Comparison of ENCODE assay signal across 15 cellular contexts in genomic region chr1:121546830-121547680, GRCh38.
DNase-seq lines count a peak whose midpoint lies in the region; ATAC-seq and TF ChIP-seq lines count a peak whose summit lies in the region.
"Had no signal": no experiment of that assay in that cellular context is flagged by ENCODE, and none has a peak within 500 bp of the region (broad histone marks: within the 10 kb centered on the region; RNA-seq: fewer than 3 reads in every experiment).

No MANE protein-coding gene starts in this region.

- peak; percentile 93 for ATAC-seq in PC-3
- no peak for ATAC-seq in sciatic nerve
- no peak for ATAC-seq in GM21367 (IDR thresholded peaks at IDR 0.05; ENCODE audit: unreplicated experiment)
- ATAC-seq: activated CD4-positive, CD25-positive, alpha-beta regulatory T cell treated with anti-CD3 and anti-CD28 coated beads, Interleukin-2, amount 50 U/mL, for 24 hours had no signal

- CTCF ChIA-PET in PC-3 (lab: Charles Lee) = no interaction called here

- peaks cover 5% of the 10 kb centered on the region for H3F3A ChIP-seq in PC-3 (ENCODE audit: low read length, unreplicated experiment)

- no peaks in the 10 kb centered on the region for H3K79me2 ChIP-seq in ACC112 (ENCODE audit: control insufficient read depth, insufficient read depth, low read length, unreplicated experiment)
- no peaks in the 10 kb centered on the region for H3K79me2 ChIP-seq in PC-3 (ENCODE audit: low read length)

- H3K36me3 ChIP-seq in ACC112 (ENCODE audit: insufficient read depth, low read length) = no peaks in the 10 kb centered on the region
- no peaks in the 10 kb centered on the region for H3K36me3 ChIP-seq in PC-3 (ENCODE audit: low read depth, low read length)
- no peaks in the 10 kb centered on the region for H3K36me3 ChIP-seq in colonic mucosa
- H3K36me3 ChIP-seq: neutrophil, tibial nerve had no signal

- BruUV-seq in PC-3 (replicated peaks; lab: Mats Ljungman, UMichigan) = no TSS peak

- H3K9me3 ChIP-seq in PC-3 (ENCODE audit: low read length) (no peaks in the 10 kb centered on the region), colonic mucosa (no peaks in the 10 kb centered on the region)
- H3K9me3 ChIP-seq: neutrophil, tibial nerve had no signal

- H3K27me3 ChIP-seq in ACC112 (ENCODE audit: insufficient read depth, low read length) (no peaks in the 10 kb centered on the region), PC-3 (ENCODE audit: low read length) (no peaks in the 10 kb centered on the region), colonic mucosa (no peaks in the 10 kb centered on the region)
- H3K27me3 ChIP-seq: neutrophil, tibial nerve had no signal

- H2AFZ ChIP-seq in ACC112 (ENCODE audit: low read length, unreplicated experiment) (no peak overlapping the region), PC-3 (ENCODE audit: low read length) (no peak overlapping the region)

- intact Hi-C loops in PC-3 (cut with micrococcal nuclease) = loop anchor here (1.0 kb wide), 1 partner anchor 40 kb away; no protein-coding TSS in a partner anchor
- intact Hi-C loops in sciatic nerve (cut with DNase I) = no loop called here
- intact Hi-C loops in colonic mucosa (cut with DNase I) = no loop called here

- no peak for TF ChIP-seq CTCF in PC-3 (conservative IDR thresholded peaks at IDR 0.05; ENCODE audit: low read depth, low read length)
- TF ChIP-seq CTCF in fibroblast of the aortic adventitia (IDR thresholded peaks at IDR 0.05; ENCODE audit: insufficient read depth, low read length) = no peak
- TF ChIP-seq CTCF in colonic mucosa (IDR thresholded peaks at IDR 0.05) = no peak

- no peaks in the 10 kb centered on the region for H3K9me2 ChIP-seq in PC-3 (replicated peaks; ENCODE audit: low read length)

- peak overlapping the region; percentile 51 for H3K4me2 ChIP-seq in PC-3 (ENCODE audit: low read length)

- H3K9ac ChIP-seq in PC-3 (ENCODE audit: low read length) = no peak overlapping the region
- H3K9ac ChIP-seq in colonic mucosa (ENCODE audit: low read depth in 2 of 2, low read length in 2 of 2) = no peak overlapping the region

- peak overlapping the region; percentile 52 for H3K27ac ChIP-seq in ACC112 (ENCODE audit: low read depth, low read length)
- H3K27ac ChIP-seq in PC-3 (ENCODE audit: low read length) = peak overlapping the region; percentile 55
- no peak overlapping the region for H3K27ac ChIP-seq in colonic mucosa
- H3K27ac ChIP-seq: neutrophil, tibial nerve had no signal

- H3K4me1 ChIP-seq in ACC112 (ENCODE audit: control insufficient read depth, insufficient read depth, low read length, unreplicated experiment) (no peaks in the 10 kb centered on the region), PC-3 (ENCODE audit: insufficient read depth, low read length) (peaks cover 11% of the 10 kb centered on the region), colonic mucosa (no peaks in the 10 kb centered on the region)
- H3K4me1 ChIP-seq: tibial nerve had no signal

- H3K4me3 ChIP-seq in ACC112 (ENCODE audit: low read depth, low read length) (peak overlapping the region; percentile 25; the same call in 1 of the 2 replicates), PC-3 (ENCODE audit: low read length) (no peak overlapping the region), fibroblast of the aortic adventitia (ENCODE audit: low read depth, low read length) (no peak overlapping the region), colonic mucosa (no peak overlapping the region)
- H3K4me3 ChIP-seq: tibial nerve had no signal

- no peaks in the 10 kb centered on the region for H4K20me1 ChIP-seq in PC-3 (ENCODE audit: low read length)

- DNase-seq in ELR (ENCODE audit: low read depth) = peak; percentile 51
- DNase-seq in PC-3 = peak; percentile 93
- DNase-seq in fibroblast of the aortic adventitia (ENCODE audit: low read depth) = peak; percentile 78
- DNase-seq in sciatic nerve (ENCODE audit: low spot score) = no peak
- DNase-seq in colonic mucosa = no peak
- no peak for DNase-seq in central memory CD4-positive, alpha-beta T cell
- DNase-seq: H9; KBM-7; NCI-H526 treated with DMSO at 0.1 percent for 48 hours; stimulated activated CD4-positive, alpha-beta T cell treated with anti-CD3 and anti-CD28 coated beads, Interleukin-4, amount 100 ng/mL, for 24 hours had no signal

- POLR2A ChIA-PET in PC-3 (lab: Charles Lee; ENCODE audit: unreplicated experiment) = no interaction called here

Comparison
In these comparisons a context has a peak if more than half of its experiments do, and no peak if none do; other contexts are left out.
1. DNase-seq: peak in ELR (single experiment), PC-3 (single experiment) and fibroblast of the aortic adventitia (single experiment); none in sciatic nerve (single experiment), colonic mucosa (single experiment) and central memory CD4-positive, alpha-beta T cell (single experiment).